In genomic region chr2:232204457-232204931, GRCh38 we compare ENCODE assay signal across 14 cellular contexts.
A peak's percentile ranks its signal among the peaks of the same experiment; 100 is the strongest.
DNase-seq lines count a peak whose midpoint lies in the region; ATAC-seq and FAIRE-seq lines count a peak whose summit lies in the region.
"Had no signal": no experiment of that assay in that cellular context is flagged by ENCODE, and none has a peak within 500 bp of the region (broad histone marks: within the 10 kb centered on the region; RNA-seq: fewer than 3 reads in every experiment).

No MANE protein-coding gene starts in this region.

- FAIRE-seq in endometrium (lab: Jason Lieb, UNC): peak; percentile 86
- FAIRE-seq: GM19239 had no signal

- peak; percentile 90 for ATAC-seq in sciatic nerve
- ATAC-seq in GM21528 (IDR thresholded peaks at IDR 0.05; ENCODE audit: low FRiP score, unreplicated experiment): no peak
- ATAC-seq: left colon, PC-3 had no signal

- no peaks in the 10 kb centered on the region for H3K9me3 Mint-ChIP-seq in activated T-helper 2 cell treated with anti-CD3 and anti-CD28 coated beads, Interferon-gamma antibody, Interleukin-2, Interleukin-4, amounts not matched to agents 10 μg/mL and 5 μg/mL and 100 μg/mL, durations not matched to agents 14 hours and 24 hours and 36 hours

- H3K4me3 Mint-ChIP-seq in activated T-helper 2 cell treated with anti-CD3 and anti-CD28 coated beads, Interferon-gamma antibody, Interleukin-2, Interleukin-4, amounts not matched to agents 10 μg/mL and 5 μg/mL and 100 μg/mL, durations not matched to agents 14 hours and 24 hours and 36 hours (ENCODE audit: low read depth): no peak overlapping the region

- DNase-seq in GM04504 (ENCODE audit: low read depth) (peak; percentile 19), left kidney (ENCODE audit: low read depth, low spot score) (peak; percentile 75), sciatic nerve (ENCODE audit: low spot score) (peak; percentile 65), COR-L47 (lab: John Stamatoyannopoulos, UW) (no peak), T-helper 2 cell (no peak)
- DNase-seq in activated T-helper 2 cell treated with anti-CD3 and anti-CD28 coated beads, Interferon-gamma antibody, Interleukin-2, Interleukin-4, amounts not matched to agents 10 μg/mL and 5 μg/mL and 100 μg/mL, durations not matched to agents 14 hours and 24 hours and 36 hours (ENCODE audit: low spot score): no peak
- DNase-seq: activated CD8-positive, alpha-beta memory T cell treated with anti-CD3 and anti-CD28 coated beads, Interleukin-2, amount 50 U/mL, for 4 hours; aorta; left colon; NCI-H2171 treated with DMSO at 0.1 percent for 48 hours; PC-3 had no signal

- no peaks in the 10 kb centered on the region for H3K36me3 Mint-ChIP-seq in activated T-helper 2 cell treated with anti-CD3 and anti-CD28 coated beads, Interferon-gamma antibody, Interleukin-2, Interleukin-4, amounts not matched to agents 10 μg/mL and 5 μg/mL and 100 μg/mL, durations not matched to agents 14 hours and 24 hours and 36 hours (ENCODE audit: low read depth)

- no peaks in the 10 kb centered on the region for H3K27me3 Mint-ChIP-seq in activated T-helper 2 cell treated with anti-CD3 and anti-CD28 coated beads, Interferon-gamma antibody, Interleukin-2, Interleukin-4, amounts not matched to agents 10 μg/mL and 5 μg/mL and 100 μg/mL, durations not matched to agents 14 hours and 24 hours and 36 hours (ENCODE audit: low read depth)

- no peak overlapping the region for H3K27ac Mint-ChIP-seq in activated T-helper 2 cell treated with anti-CD3 and anti-CD28 coated beads, Interferon-gamma antibody, Interleukin-2, Interleukin-4, amounts not matched to agents 10 μg/mL and 5 μg/mL and 100 μg/mL, durations not matched to agents 14 hours and 24 hours and 36 hours

- intact Hi-C loops in sciatic nerve (cut with DNase I): no loop called here
- intact Hi-C loops in activated T-helper 2 cell treated with anti-CD3 and anti-CD28 coated beads, Interferon-gamma antibody, Interleukin-2, Interleukin-4, amounts not matched to agents 10 μg/mL and 5 μg/mL and 100 μg/mL, durations not matched to agents 14 hours and 24 hours and 36 hours (cut with micrococcal nuclease): no loop called here

- H3K4me1 Mint-ChIP-seq in activated T-helper 2 cell treated with anti-CD3 and anti-CD28 coated beads, Interferon-gamma antibody, Interleukin-2, Interleukin-4, amounts not matched to agents 10 μg/mL and 5 μg/mL and 100 μg/mL, durations not matched to agents 14 hours and 24 hours and 36 hours (ENCODE audit: low read depth): peaks cover 8% of the 10 kb centered on the region

Comparison
In these comparisons a context has a peak if more than half of its experiments do, and no peak if none do; other contexts are left out.
1. DNase-seq: peak in GM04504 (single experiment), left kidney (single experiment) and sciatic nerve (single experiment); none in COR-L47 (single experiment), activated T-helper 2 cell treated with anti-CD3 and anti-CD28 coated beads, Interferon-gamma antibody, Interleukin-2, Interleukin-4, amounts not matched to agents 10 μg/mL and 5 μg/mL and 100 μg/mL, durations not matched to agents 14 hours and 24 hours and 36 hours (single experiment) and T-helper 2 cell (0 of 5).